1 cellular context compared by ENCODE assay signal in the genomic region with DNA sequence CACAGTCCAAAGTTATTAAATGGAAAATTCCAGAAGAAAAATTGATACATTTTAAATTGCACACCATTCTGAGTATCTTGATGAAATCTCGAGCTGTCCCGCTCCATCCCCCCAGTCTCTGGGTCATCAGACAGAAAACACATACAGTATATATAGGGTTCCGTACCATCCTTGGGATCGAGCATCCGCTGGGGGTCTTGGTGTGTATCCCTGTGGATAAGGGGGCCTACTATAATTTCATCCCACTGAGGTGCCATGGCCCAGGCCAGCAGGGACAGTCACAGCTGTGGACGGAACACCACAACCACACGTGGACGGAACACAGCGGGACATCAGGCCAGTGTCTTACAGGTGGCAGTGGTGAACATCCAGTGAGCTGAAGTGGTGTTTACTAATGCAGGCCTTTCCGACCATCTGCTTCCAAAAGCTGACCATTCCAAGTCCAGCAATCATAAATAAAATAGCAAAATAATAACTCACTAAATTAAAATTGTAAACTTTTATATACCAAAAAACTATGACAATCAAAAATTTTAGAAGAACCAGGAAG.
TF ChIP-seq lines count a peak whose summit lies in the region.

No MANE protein-coding gene starts in this region.

TF ChIP-seq in HepG2, 621 proteins besides CTCF, POLR2A, EP300 and RAD21:
- no peak for TF ChIP-seq CBX1 (IDR thresholded peaks at IDR 0.05; ENCODE audit: low read depth)
- TF ChIP-seq ZNF589 (CRISPR knock-in tag; conservative IDR thresholded peaks at IDR 0.05): 0 out of 2 replicates have a peak, but pooled peaks have one; percentile 12
TF ChIP-seq in HepG2: peak in this region for 1.
